Comparison of ENCODE assay signal across 19 cellular contexts in the genomic region with DNA sequence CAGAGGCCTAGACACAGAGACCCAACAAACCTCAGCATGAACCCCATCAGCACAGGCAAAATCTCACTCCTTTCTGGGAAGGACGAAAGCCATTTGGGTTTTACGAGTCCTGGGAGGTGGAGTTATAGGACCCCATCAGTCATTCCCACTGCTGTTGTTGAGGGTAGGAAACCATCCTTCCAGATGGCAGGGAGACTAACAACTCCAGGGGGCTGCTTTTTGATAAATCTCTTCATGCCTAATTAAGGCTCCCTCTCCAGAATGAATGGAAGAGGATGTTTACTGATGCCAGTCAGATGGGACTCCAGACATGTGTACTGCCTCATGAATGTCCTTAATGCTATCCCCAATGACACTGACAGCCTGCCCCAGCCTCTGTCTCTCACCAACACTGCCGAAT.
A peak's percentile ranks its signal among the peaks of the same experiment; 100 is the strongest.
DNase-seq lines count a peak whose midpoint lies in the region; ATAC-seq and TF ChIP-seq lines count a peak whose summit lies in the region.
"Had no signal": no experiment of that assay in that cellular context is flagged by ENCODE, and none has a peak within 500 bp of the region (broad histone marks: within the 10 kb centered on the region; RNA-seq: fewer than 3 reads in every experiment).

No MANE protein-coding gene starts in this region.

- H3F3A ChIP-seq in neural cell (ENCODE audit: insufficient read depth, low read length, poor library complexity, severe bottlenecking), result peaks cover 3% of the 10 kb centered on the region

- H3K27me3 ChIP-seq in neural cell (ENCODE audit: insufficient read depth, low read depth, low read length), result no peaks in the 10 kb centered on the region
- H3K27me3 ChIP-seq: BLaER1 had no signal

- TF ChIP-seq CTCF in neural cell (IDR thresholded peaks at IDR 0.05; ENCODE audit: poor library complexity, severe bottlenecking) (no peak), chondrocyte (IDR thresholded peaks at IDR 0.05) (no peak)

- no peaks in the 10 kb centered on the region for H3K9me3 ChIP-seq in neural cell (ENCODE audit: low read length)
- H3K9me3 ChIP-seq: BLaER1 had no signal

- no peaks in the 10 kb centered on the region for H4K20me1 ChIP-seq in neural cell (ENCODE audit: insufficient read depth)
- H4K20me1 ChIP-seq: BLaER1 had no signal

- H3K4me2 ChIP-seq in neural cell (ENCODE audit: low read length), result no peak overlapping the region
- H3K4me2 ChIP-seq: BLaER1 had no signal

- H3K9me3 Mint-ChIP-seq in chondrocyte (ENCODE audit: low read depth), result no peaks in the 10 kb centered on the region
- H3K9me3 Mint-ChIP-seq: T-helper 1 cell treated with Interleukin-12 subunit alpha and Interleukin-12 subunit beta and Interleukin-4 antibody, amounts not matched to agents 30 μg/mL and 1 μg/mL, for 36 hours had no signal

- no peak overlapping the region for H3K4me3 ChIP-seq in neural cell (ENCODE audit: low read length)
- H3K4me3 ChIP-seq: BLaER1 had no signal

- no peak overlapping the region for H3K27ac Mint-ChIP-seq in chondrocyte (ENCODE audit: unreplicated experiment)
- H3K27ac Mint-ChIP-seq: CD4-positive, alpha-beta memory T cell; T-helper 1 cell treated with Interleukin-12 subunit alpha and Interleukin-12 subunit beta and Interleukin-4 antibody, amounts not matched to agents 30 μg/mL and 1 μg/mL, for 36 hours had no signal

- H3K9ac ChIP-seq in neural cell (ENCODE audit: low read length), result no peak overlapping the region
- H3K9ac ChIP-seq: BLaER1 had no signal

- H3K4me3 Mint-ChIP-seq in chondrocyte (ENCODE audit: unreplicated experiment), result no peak overlapping the region
- H3K4me3 Mint-ChIP-seq: CD4-positive, alpha-beta memory T cell; T-helper 1 cell treated with Interleukin-12 subunit alpha and Interleukin-12 subunit beta and Interleukin-4 antibody, amounts not matched to agents 30 μg/mL and 1 μg/mL, for 36 hours had no signal

- H3K27me3 Mint-ChIP-seq in chondrocyte (ENCODE audit: low read depth), result no peaks in the 10 kb centered on the region

- no peaks in the 10 kb centered on the region for H3K79me2 ChIP-seq in neural cell (replicated peaks; ENCODE audit: insufficient read depth, low read length)

- peak overlapping the region; percentile 62 for H3K27ac ChIP-seq in neural cell (ENCODE audit: low read length)
- H3K27ac ChIP-seq: BLaER1 had no signal

- peak; percentile 51 for DNase-seq in NCI-H748 (lab: John Stamatoyannopoulos, UW; ENCODE audit: unreplicated experiment)
- no peak for DNase-seq in NCI-H748 treated with DMSO at 0.1 percent for 48 hours (lab: John Stamatoyannopoulos, UW)
- DNase-seq in NCI-H1694 treated with DMSO at 0.1 percent for 48 hours (lab: John Stamatoyannopoulos, UW), result peak; percentile 96
- peak; percentile 89 to 95 for DNase-seq in NCI-H524 (lab: John Stamatoyannopoulos, UW)
- no peak for DNase-seq in dermis blood vessel endothelial cell
- DNase-seq in chondrocyte (ENCODE audit: low spot score), result no peak
- DNase-seq: CD4-positive, alpha-beta memory T cell; KBM-7; NCI-H1105 treated with DMSO at 0.1 percent for 48 hours; NCI-H1930; NCI-H526 treated with DMSO at 0.1 percent for 48 hours; PC-3; RPMI8226; SIG-M5 had no signal

- H3K36me3 ChIP-seq in neural cell (ENCODE audit: insufficient read depth, low read length), result peaks cover 21% of the 10 kb centered on the region

- no peak for ATAC-seq in GM19035 (IDR thresholded peaks at IDR 0.05; ENCODE audit: unreplicated experiment)
- ATAC-seq: HepG2, PC-3 had no signal

- TF ChIP-seq RAD21 in neural cell (conservative IDR thresholded peaks at IDR 0.05), result no peak

- no peak overlapping the region for H2AFZ ChIP-seq in neural cell (ENCODE audit: low read depth, low read length)

- TF ChIP-seq EP300 in neural cell (conservative IDR thresholded peaks at IDR 0.05; ENCODE audit: poor library complexity, severe bottlenecking), result no peak

- no peaks in the 10 kb centered on the region for H3K4me1 Mint-ChIP-seq in chondrocyte (ENCODE audit: low read depth)
- H3K4me1 Mint-ChIP-seq: CD4-positive, alpha-beta memory T cell had no signal

- no peaks in the 10 kb centered on the region for H3K9me2 ChIP-seq in neural cell (ENCODE audit: insufficient read depth, low read length)

- no peaks in the 10 kb centered on the region for H3K36me3 Mint-ChIP-seq in chondrocyte (ENCODE audit: low read depth)
- H3K36me3 Mint-ChIP-seq: CD4-positive, alpha-beta memory T cell had no signal

TF ChIP-seq in neural cell, 6 proteins besides CTCF, POLR2A, EP300 and RAD21:
- TF ChIP-seq TAF1 (IDR thresholded peaks at IDR 0.05; ENCODE audit: low read depth) (no peak), SMC3 (conservative IDR thresholded peaks at IDR 0.05; ENCODE audit: poor library complexity) (no peak), MXI1 (conservative IDR thresholded peaks at IDR 0.05; ENCODE audit: poor library complexity, severe bottlenecking) (no peak), EZH2 (IDR thresholded peaks at IDR 0.05; ENCODE audit: borderline replicate concordance, insufficient read depth, low read length, poor library complexity, severe bottlenecking) (no peak), POLR2AphosphoS5 (IDR thresholded peaks at IDR 0.05) (no peak), REST (IDR thresholded peaks at IDR 0.05; ENCODE audit: borderline replicate concordance) (no peak)
TF ChIP-seq in neural cell: peak in this region for 0.

Comparison
In these comparisons a context has a peak if more than half of its experiments do, and no peak if none do; other contexts are left out.
1. DNase-seq: peak in NCI-H748 (single experiment), NCI-H1694 treated with DMSO at 0.1 percent for 48 hours (single experiment) and NCI-H524 (2 of 2); none in NCI-H748 treated with DMSO at 0.1 percent for 48 hours (single experiment), dermis blood vessel endothelial cell (single experiment) and chondrocyte (single experiment).